Comparison of ENCODE assay signal across 8 cellular contexts in the genomic region with DNA sequence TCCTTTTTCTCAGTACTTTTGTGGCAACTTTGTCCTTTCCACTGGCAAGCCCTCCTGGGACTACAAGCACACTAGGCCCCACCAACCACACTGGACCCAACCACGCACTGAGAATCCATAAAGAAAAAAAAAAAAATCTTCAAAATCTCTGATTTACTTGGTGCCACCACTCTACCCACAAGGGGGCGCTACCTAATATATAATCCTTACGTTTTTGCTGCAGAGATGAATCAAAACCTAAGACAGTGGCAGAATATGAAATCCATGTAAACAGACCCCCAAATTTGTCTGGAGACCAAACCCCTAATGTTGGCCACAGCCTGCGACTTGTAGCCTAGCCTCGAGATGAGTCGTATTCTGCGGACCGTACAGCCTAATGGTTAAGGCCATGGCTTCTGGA.
A peak's percentile ranks its signal among the peaks of the same experiment; 100 is the strongest.
DNase-seq lines count a peak whose midpoint lies in the region; ATAC-seq, FAIRE-seq and TF ChIP-seq lines count a peak whose summit lies in the region.

No MANE protein-coding gene starts in this region.

- H3K9me3 ChIP-seq in GM12878 (replicated peaks; ENCODE audit: control insufficient read depth, insufficient read depth, low read length) (no peaks in the 10 kb centered on the region), osteoblast (ENCODE audit: low read depth, low read length) (no peaks in the 10 kb centered on the region)

- H3K9ac ChIP-seq in GM12878 (ENCODE audit: control insufficient read depth, insufficient read depth, low read length): no peak overlapping the region

- H4K20me1 ChIP-seq in GM12878 (ENCODE audit: control insufficient read depth, insufficient read depth) (no peaks in the 10 kb centered on the region), osteoblast (ENCODE audit: insufficient read depth, low read length) (no peaks in the 10 kb centered on the region)

- peak; percentile 29 for DNase-seq in activated CD4-positive, alpha-beta T cell treated with anti-CD3 and anti-CD28 coated beads for 48 hours
- no peak for DNase-seq in activated CD4-positive, alpha-beta T cell treated with anti-CD3 and anti-CD28 coated beads for 1 hour
- DNase-seq in NCI-H1092 (lab: John Stamatoyannopoulos, UW) (peak; percentile 0), GM12878 (ENCODE audit: low read depth, low spot score) (no peak), osteoblast (ENCODE audit: insufficient read length, low spot score, missing footprints) (no peak)

- H2AFZ ChIP-seq in GM12878 (ENCODE audit: control insufficient read depth, low read depth, low read length) (no peak overlapping the region), osteoblast (ENCODE audit: low read length) (no peak overlapping the region)

- TF ChIP-seq RAD21 in GM12878 (IDR thresholded peaks at IDR 0.05; ENCODE audit: insufficient read depth, low read depth, low read length): peak; percentile 55

- 48% methylated on average over 8 of the region's 8 CpGs for WGBS in GM12878 (ENCODE audit: insufficient coverage, insufficient replicate concordance, low lambda C conversion rate, missing lambda C conversion rate)

- H3K4me3 ChIP-seq in GM12878 (no peak overlapping the region), osteoblast (ENCODE audit: insufficient read depth, low read length) (no peak overlapping the region)

- H3K27ac ChIP-seq in GM12878 (ENCODE audit: control insufficient read depth, insufficient read depth): no peak overlapping the region
- H3K27ac ChIP-seq in osteoblast (ENCODE audit: low read depth, low read length): no peak overlapping the region

- ATAC-seq in GM12878 (peak; percentile 41; the same call in 2 of the 3 replicates), GM18517 (IDR thresholded peaks at IDR 0.05; ENCODE audit: unreplicated experiment) (no peak), GM18511 (IDR thresholded peaks at IDR 0.05; ENCODE audit: unreplicated experiment) (no peak), HG03460 (IDR thresholded peaks at IDR 0.05; ENCODE audit: unreplicated experiment) (no peak)

- FAIRE-seq in GM12878 (lab: Jason Lieb, UNC): no peak

- H3K36me3 ChIP-seq in GM12878 (ENCODE audit: control insufficient read depth in 2 of 2, insufficient read depth in 2 of 2, low read length in 1 of 2) (no peaks in the 10 kb centered on the region), osteoblast (ENCODE audit: insufficient read depth, low read length) (no peaks in the 10 kb centered on the region)

- in situ Hi-C loops in GM12878 (cut with MboI): no loop called here

- no peak for TF ChIP-seq EP300 in GM12878 (IDR thresholded peaks at IDR 0.05; ENCODE audit: borderline replicate concordance in 1 of 2, control insufficient read depth in 1 of 2, low read depth in 2 of 2, low read length in 2 of 2)

- TF ChIP-seq CTCF in GM12878 (IDR thresholded peaks at IDR 0.05 in 2 of 3, conservative IDR thresholded peaks at IDR 0.05 in 1 of 3; ENCODE audit: control insufficient read depth in 2 of 3, extremely low read depth in 1 of 3, insufficient read depth in 1 of 3, low read depth in 3 of 3, low read length in 3 of 3) (peak; percentile 36 to 51 (median 47); a peak in 4 of 6 replicates), osteoblast (IDR thresholded peaks at IDR 0.05; ENCODE audit: extremely low read depth, low read depth, low read length) (peak; percentile 70)

- H3K4me2 ChIP-seq in GM12878 (ENCODE audit: control insufficient read depth, insufficient read depth): no peak overlapping the region
- no peak overlapping the region for H3K4me2 ChIP-seq in osteoblast (ENCODE audit: insufficient read depth, low read length)

- intact Hi-C loops in GM12878 (cut with micrococcal nuclease; ENCODE audit: unreplicated experiment): loop anchor here (5.0 kb wide), 1 partner anchor 638 kb away; no protein-coding TSS in a partner anchor

- no peak for TF ChIP-seq POLR2A in GM12878 (IDR thresholded peaks at IDR 0.05; ENCODE audit: low read depth, low read length)

- H3K4me1 ChIP-seq in GM12878 (ENCODE audit: control insufficient read depth, insufficient read depth, low read length) (no peaks in the 10 kb centered on the region), osteoblast (ENCODE audit: insufficient read depth, low read length) (no peaks in the 10 kb centered on the region)

- SMC1A ChIA-PET in GM12878 (lab: Charles Lee; ENCODE audit: uncharacterized antibody, unreplicated experiment): no interaction called here

- POLR2A ChIA-PET in GM12878 (lab: Charles Lee): no interaction called here

- CTCF ChIA-PET in GM12878 (lab: Yijun Ruan, JAX): interaction anchor here (0.7 to 2.2 kb wide), 11 partner anchors 8 to 682 kb away, joined by 3 to 11 read pairs (median 4); no protein-coding TSS in a partner anchor

- no peaks in the 10 kb centered on the region for H3K27me3 ChIP-seq in GM12878 (replicated peaks in 1 of 2; ENCODE audit: control insufficient read depth in 2 of 2, insufficient read depth in 2 of 2, low read length in 1 of 2)
- peaks cover 15% of the 10 kb centered on the region for H3K27me3 ChIP-seq in osteoblast (ENCODE audit: insufficient read depth, low read length)

- no TSS peak for BruUV-seq in GM12878 (replicated peaks; lab: Mats Ljungman, UMichigan)

- RAD21 ChIA-PET in GM12878 (lab: Charles Lee; ENCODE audit: unreplicated experiment): no interaction called here

- H3K79me2 ChIP-seq in GM12878 (ENCODE audit: control insufficient read depth, insufficient read depth, low read length): no peaks in the 10 kb centered on the region
- H3K79me2 ChIP-seq in osteoblast (ENCODE audit: insufficient read depth, low read length): no peaks in the 10 kb centered on the region

TF ChIP-seq in GM12878, 131 proteins besides CTCF, POLR2A, EP300 and RAD21:
- TF ChIP-seq KDM1A (IDR thresholded peaks at IDR 0.05; ENCODE audit: borderline replicate concordance) (no peak), LARP7 (IDR thresholded peaks at IDR 0.05) (no peak), BCLAF1 (IDR thresholded peaks at IDR 0.05) (no peak), ZZZ3 (IDR thresholded peaks at IDR 0.05; ENCODE audit: control insufficient read depth, insufficient read length, low read depth) (no peak), IKZF1 (conservative IDR thresholded peaks at IDR 0.05) (no peak), ZNF384 (IDR thresholded peaks at IDR 0.05; ENCODE audit: borderline replicate concordance, low read depth, low read length) (peak; percentile 52; the same call in 1 of the 2 replicates), SMC3 (IDR thresholded peaks at IDR 0.05; ENCODE audit: borderline replicate concordance, low read length) (peak; percentile 47; the same call in 1 of the 2 replicates), CHD2 (IDR thresholded peaks at IDR 0.05; ENCODE audit: borderline replicate concordance, low read depth, low read length) (no peak)
- TF ChIP-seq, protein P1, sequence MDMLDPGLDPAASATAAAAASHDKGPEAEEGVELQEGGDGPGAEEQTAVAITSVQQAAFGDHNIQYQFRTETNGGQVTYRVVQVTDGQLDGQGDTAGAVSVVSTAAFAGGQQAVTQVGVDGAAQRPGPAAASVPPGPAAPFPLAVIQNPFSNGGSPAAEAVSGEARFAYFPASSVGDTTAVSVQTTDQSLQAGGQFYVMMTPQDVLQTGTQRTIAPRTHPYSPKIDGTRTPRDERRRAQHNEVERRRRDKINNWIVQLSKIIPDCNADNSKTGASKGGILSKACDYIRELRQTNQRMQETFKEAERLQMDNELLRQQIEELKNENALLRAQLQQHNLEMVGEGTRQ (IDR thresholded peaks at IDR 0.05; ENCODE audit: borderline replicate concordance, low read depth, low read length): no peak
- TF ChIP-seq, protein P2, sequence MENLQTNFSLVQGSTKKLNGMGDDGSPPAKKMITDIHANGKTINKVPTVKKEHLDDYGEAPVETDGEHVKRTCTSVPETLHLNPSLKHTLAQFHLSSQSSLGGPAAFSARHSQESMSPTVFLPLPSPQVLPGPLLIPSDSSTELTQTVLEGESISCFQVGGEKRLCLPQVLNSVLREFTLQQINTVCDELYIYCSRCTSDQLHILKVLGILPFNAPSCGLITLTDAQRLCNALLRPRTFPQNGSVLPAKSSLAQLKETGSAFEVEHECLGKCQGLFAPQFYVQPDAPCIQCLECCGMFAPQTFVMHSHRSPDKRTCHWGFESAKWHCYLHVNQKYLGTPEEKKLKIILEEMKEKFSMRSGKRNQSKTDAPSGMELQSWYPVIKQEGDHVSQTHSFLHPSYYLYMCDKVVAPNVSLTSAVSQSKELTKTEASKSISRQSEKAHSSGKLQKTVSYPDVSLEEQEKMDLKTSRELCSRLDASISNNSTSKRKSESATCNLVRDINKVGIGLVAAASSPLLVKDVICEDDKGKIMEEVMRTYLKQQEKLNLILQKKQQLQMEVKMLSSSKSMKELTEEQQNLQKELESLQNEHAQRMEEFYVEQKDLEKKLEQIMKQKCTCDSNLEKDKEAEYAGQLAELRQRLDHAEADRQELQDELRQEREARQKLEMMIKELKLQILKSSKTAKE (IDR thresholded peaks at IDR 0.05; ENCODE audit: low read depth, poor library complexity, severe bottlenecking): no peak

Comparison
In these comparisons a context has a peak if more than half of its experiments do, and no peak if none do; other contexts are left out.
1. DNase-seq: peak in activated CD4-positive, alpha-beta T cell treated with anti-CD3 and anti-CD28 coated beads for 48 hours (single experiment) and NCI-H1092 (single experiment); none in activated CD4-positive, alpha-beta T cell treated with anti-CD3 and anti-CD28 coated beads for 1 hour (single experiment), GM12878 (single experiment) and osteoblast (single experiment).